ENCODE assay signal across 1 cellular context in the genomic region with DNA sequence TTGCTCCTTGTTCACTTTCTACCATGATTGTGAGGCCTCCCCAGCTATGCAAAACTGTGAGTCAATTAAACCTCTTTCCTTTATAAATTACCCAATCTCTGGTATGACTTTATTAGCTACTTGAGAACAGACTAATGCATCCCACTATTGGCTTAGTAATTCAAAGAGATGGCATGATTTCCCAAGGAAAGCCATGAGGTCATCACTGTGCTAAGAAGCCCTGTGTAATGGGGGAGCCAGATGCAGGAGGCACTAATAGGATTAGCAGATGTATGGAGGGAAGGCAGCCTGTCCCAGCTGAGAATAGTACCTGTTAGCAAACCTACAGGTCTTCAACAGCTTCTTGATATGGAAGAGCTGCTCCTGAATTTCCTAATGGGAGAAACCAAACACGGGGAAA.
TF ChIP-seq lines count a peak whose summit lies in the region.

No MANE protein-coding gene starts in this region.

TF ChIP-seq in SK-N-SH, 30 proteins besides CTCF, POLR2A, EP300 and RAD21 (continued from another document):
- TF ChIP-seq, protein P1, sequence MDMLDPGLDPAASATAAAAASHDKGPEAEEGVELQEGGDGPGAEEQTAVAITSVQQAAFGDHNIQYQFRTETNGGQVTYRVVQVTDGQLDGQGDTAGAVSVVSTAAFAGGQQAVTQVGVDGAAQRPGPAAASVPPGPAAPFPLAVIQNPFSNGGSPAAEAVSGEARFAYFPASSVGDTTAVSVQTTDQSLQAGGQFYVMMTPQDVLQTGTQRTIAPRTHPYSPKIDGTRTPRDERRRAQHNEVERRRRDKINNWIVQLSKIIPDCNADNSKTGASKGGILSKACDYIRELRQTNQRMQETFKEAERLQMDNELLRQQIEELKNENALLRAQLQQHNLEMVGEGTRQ (IDR thresholded peaks at IDR 0.05; ENCODE audit: borderline replicate concordance, low read depth, low read length) = no peak
- no peak for TF ChIP-seq GABPA (IDR thresholded peaks at IDR 0.05; ENCODE audit: low read depth)
